In the genomic region with DNA sequence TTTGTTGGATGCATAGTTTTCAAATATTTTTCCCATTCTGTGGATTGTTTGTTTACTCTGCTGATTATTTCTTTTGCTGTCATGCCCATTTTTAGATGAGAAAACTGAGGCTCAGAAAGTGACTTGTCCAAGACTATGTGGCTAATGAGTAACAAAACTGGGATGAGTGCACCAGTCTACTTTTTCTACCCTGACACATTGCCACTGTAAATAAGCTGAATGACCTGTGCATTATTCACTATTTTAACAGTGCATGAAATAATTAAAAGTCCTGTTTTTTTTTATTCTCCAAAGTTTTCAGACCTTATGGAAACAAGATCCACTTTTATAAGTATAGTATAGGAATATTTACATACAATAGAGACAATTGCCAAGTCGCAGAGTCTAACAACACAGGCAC, we compare ENCODE assay signal across 38 cellular contexts. TPM values are rescaled to one million over a fixed set of nuclear protein-coding genes. Genes with fewer than 3 reads are reported as not detected.
"Had no signal": no experiment of that assay in that cellular context is flagged by ENCODE, and none has a peak within 500 bp of the region (broad histone marks: within the 10 kb centered on the region; RNA-seq: fewer than 3 reads in every experiment).

No MANE protein-coding gene starts in this region.

- H3K36me3 Mint-ChIP-seq: activated naive CD4-positive, alpha-beta T cell treated with anti-CD3 and anti-CD28 coated beads, Interleukin-2, amount 50 U/mL, for 72 hours; activated naive CD8-positive, alpha-beta T cell treated with anti-CD3 and anti-CD28 coated beads for 36 hours; WTC11 had no signal

- H3K4me1 Mint-ChIP-seq: activated CD4-positive, alpha-beta memory T cell treated with anti-CD3 and anti-CD28 coated beads, Interleukin-2, amount 10 ng/mL, durations not matched to agents 7 days and 5 days; activated CD4-positive, alpha-beta T cell treated with anti-CD3 and anti-CD28 coated beads for 36 hours; activated CD4-positive, alpha-beta T cell treated with anti-CD3 and anti-CD28 coated beads, Interleukin-2, amount 10 ng/mL, durations not matched to agents 7 days and 5 days; activated naive CD8-positive, alpha-beta T cell treated with anti-CD3 and anti-CD28 coated beads for 36 hours; activated T-helper 17 cell treated with anti-CD3 and anti-CD28 coated beads, Interleukin-2, amount 50 U/mL, for 72 hours had no signal

- ATAC-seq: activated CD4-positive, alpha-beta T cell treated with anti-CD3 and anti-CD28 coated beads for 36 hours; activated CD4-positive, CD25-positive, alpha-beta regulatory T cell treated with anti-CD3 and anti-CD28 coated beads, Interleukin-2, amount 50 U/mL, for 24 hours; activated CD8-positive, alpha-beta T cell treated with anti-CD3 and anti-CD28 coated beads, Interleukin-2, amount 10 ng/mL, durations not matched to agents 7 days and 5 days; activated naive CD4-positive, alpha-beta T cell treated with anti-CD3 and anti-CD28 coated beads, Interleukin-2, amount 50 U/mL, for 72 hours; activated T-cell treated with anti-CD3 and anti-CD28 coated beads, Interleukin-2, amount 50 U/mL, for 4 hours; activated T-cell treated with anti-CD3 and anti-CD28 coated beads, Interleukin-2, amount 50 U/mL, for 72 hours; activated T-helper 17 cell treated with anti-CD3 and anti-CD28 coated beads, Interleukin-2, amount 50 U/mL, for 72 hours; body of pancreas; WTC11 had no signal

- H3K9me3 Mint-ChIP-seq: activated CD4-positive, alpha-beta memory T cell treated with anti-CD3 and anti-CD28 coated beads, Interleukin-2, amount 10 ng/mL, durations not matched to agents 7 days and 5 days; activated CD4-positive, alpha-beta T cell treated with anti-CD3 and anti-CD28 coated beads, Interleukin-2, amount 10 ng/mL, durations not matched to agents 7 days and 5 days; activated naive CD4-positive, alpha-beta T cell treated with anti-CD3 and anti-CD28 coated beads for 36 hours; activated naive CD8-positive, alpha-beta T cell treated with anti-CD3 and anti-CD28 coated beads for 36 hours; activated T-cell treated with anti-CD3 and anti-CD28 coated beads, Interleukin-2, amount 50 U/mL, for 72 hours; activated T-helper 1 cell treated with anti-CD3 and anti-CD28 coated beads, Interleukin-12 subunit alpha, Interleukin-12 subunit beta, Interleukin-2, Interleukin-4 antibody, amounts not matched to agents 30 ng/mL and 10 ng/mL and 1 ng/mL, durations not matched to agents 14 hours and 24 hours and 36 hours; T-helper 1 cell treated with Interleukin-12 subunit alpha and Interleukin-12 subunit beta and Interleukin-4 antibody, amounts not matched to agents 30 μg/mL and 1 μg/mL, for 36 hours; T-helper 2 cell treated with Interferon-gamma antibody and Interleukin-4, amounts not matched to agents 5 μg/mL and 100 μg/mL, for 36 hours had no signal

- H3K27me3 ChIP-seq: adrenal gland, body of pancreas, brain microvascular endothelial cell, breast epithelium had no signal

- H3K4me1 ChIP-seq: adrenal gland, body of pancreas, breast epithelium had no signal

- H3K4me3 Mint-ChIP-seq: activated CD4-positive, alpha-beta memory T cell treated with anti-CD3 and anti-CD28 coated beads, Interleukin-2, amount 10 ng/mL, durations not matched to agents 7 days and 5 days; activated CD4-positive, alpha-beta T cell treated with anti-CD3 and anti-CD28 coated beads for 36 hours; activated CD4-positive, alpha-beta T cell treated with anti-CD3 and anti-CD28 coated beads, Interleukin-2, amount 10 ng/mL, durations not matched to agents 7 days and 5 days; activated CD8-positive, alpha-beta T cell treated with anti-CD3 and anti-CD28 coated beads, Interleukin-2, amount 10 ng/mL, durations not matched to agents 7 days and 5 days; activated naive CD4-positive, alpha-beta T cell treated with anti-CD3 and anti-CD28 coated beads for 36 hours; activated naive CD8-positive, alpha-beta T cell treated with anti-CD3 and anti-CD28 coated beads for 36 hours; activated T-cell treated with anti-CD3 and anti-CD28 coated beads, Interleukin-2, amount 50 U/mL, for 4 hours; activated T-cell treated with anti-CD3 and anti-CD28 coated beads, Interleukin-2, amount 50 U/mL, for 72 hours; activated T-helper 1 cell treated with anti-CD3 and anti-CD28 coated beads, Interleukin-12 subunit alpha, Interleukin-12 subunit beta, Interleukin-2, Interleukin-4 antibody, amounts not matched to agents 30 ng/mL and 10 ng/mL and 1 ng/mL, durations not matched to agents 14 hours and 24 hours and 36 hours; activated T-helper 17 cell treated with anti-CD3 and anti-CD28 coated beads, Interleukin-2, amount 50 U/mL, for 72 hours; T-helper 1 cell treated with Interleukin-12 subunit alpha and Interleukin-12 subunit beta and Interleukin-4 antibody, amounts not matched to agents 30 μg/mL and 1 μg/mL, for 36 hours; T-helper 2 cell treated with Interferon-gamma antibody and Interleukin-4, amounts not matched to agents 5 μg/mL and 100 μg/mL, for 36 hours; WTC11 had no signal

- DNase-seq: activated CD4-positive, alpha-beta memory T cell treated with anti-CD3 and anti-CD28 coated beads, Interleukin-2, amount 10 ng/mL, durations not matched to agents 7 days and 5 days; activated CD4-positive, alpha-beta T cell treated with anti-CD3 and anti-CD28 coated beads for 1 hour; activated CD4-positive, alpha-beta T cell treated with anti-CD3 and anti-CD28 coated beads for 36 hours; activated CD4-positive, alpha-beta T cell treated with anti-CD3 and anti-CD28 coated beads for 48 hours; activated CD4-positive, alpha-beta T cell treated with anti-CD3 and anti-CD28 coated beads, Interleukin-2, amount 10 ng/mL, durations not matched to agents 7 days and 5 days; activated CD4-positive, alpha-beta T cell treated with anti-CD3 and anti-CD28 coated beads, Interleukin-2, amount 50 U/mL, for 48 hours; activated CD4-positive, CD25-positive, alpha-beta regulatory T cell; activated CD8-positive, alpha-beta memory T cell treated with anti-CD3 and anti-CD28 coated beads for 24 hours; activated CD8-positive, alpha-beta memory T cell treated with anti-CD3 and anti-CD28 coated beads, Interleukin-2, amount 50 U/mL, for 4 hours; activated CD8-positive, alpha-beta T cell treated with anti-CD3 and anti-CD28 coated beads, Interleukin-2, amount 10 ng/mL, durations not matched to agents 7 days and 5 days; activated effector memory CD4-positive, alpha-beta T cell treated with anti-CD3 and anti-CD28 coated beads, Interleukin-2, amount 50 U/mL, for 16 hours; activated gamma-delta T cell treated with Interleukin-2 at 50 U/mL for 16 hours; activated naive CD4-positive, alpha-beta T cell; activated naive CD4-positive, alpha-beta T cell treated with anti-CD3 and anti-CD28 coated beads for 36 hours; activated naive CD4-positive, alpha-beta T cell treated with anti-CD3 and anti-CD28 coated beads, Interleukin-2, amount 50 U/mL, for 16 hours; activated naive CD8-positive, alpha-beta T cell treated with anti-CD3 and anti-CD28 coated beads for 36 hours; activated T-cell treated with anti-CD3 and anti-CD28 coated beads for 4 hours; activated T-cell treated with anti-CD3 and anti-CD28 coated beads, Interleukin-2, amount 50 U/mL, for 1 hour; activated T-cell treated with anti-CD3 and anti-CD28 coated beads, Interleukin-2, amount 50 U/mL, for 4 hours; activated T-cell treated with anti-CD3 and anti-CD28 coated beads, Interleukin-2, amount 50 U/mL, for 72 hours; adrenal gland; amniotic stem cell; aorta; body of pancreas; brain microvascular endothelial cell; central memory CD4-positive, alpha-beta T cell; T-helper 1 cell; T-helper 2 cell; T-helper 9 cell; WERI-Rb-1 had no signal

- H3K27me3 Mint-ChIP-seq: activated CD4-positive, alpha-beta memory T cell treated with anti-CD3 and anti-CD28 coated beads, Interleukin-2, amount 10 ng/mL, durations not matched to agents 7 days and 5 days; activated CD4-positive, alpha-beta T cell treated with anti-CD3 and anti-CD28 coated beads, Interleukin-2, amount 10 ng/mL, durations not matched to agents 7 days and 5 days had no signal

- H3K27ac ChIP-seq: adrenal gland, body of pancreas, brain microvascular endothelial cell, breast epithelium, WERI-Rb-1 had no signal

- H3K9me3 ChIP-seq: adrenal gland, body of pancreas, breast epithelium had no signal

- H3K27ac Mint-ChIP-seq: activated CD4-positive, alpha-beta memory T cell treated with anti-CD3 and anti-CD28 coated beads, Interleukin-2, amount 10 ng/mL, durations not matched to agents 7 days and 5 days; activated CD4-positive, alpha-beta T cell treated with anti-CD3 and anti-CD28 coated beads for 36 hours; activated CD4-positive, alpha-beta T cell treated with anti-CD3 and anti-CD28 coated beads, Interleukin-2, amount 10 ng/mL, durations not matched to agents 7 days and 5 days; activated CD8-positive, alpha-beta T cell treated with anti-CD3 and anti-CD28 coated beads, Interleukin-2, amount 10 ng/mL, durations not matched to agents 7 days and 5 days; activated naive CD4-positive, alpha-beta T cell treated with anti-CD3 and anti-CD28 coated beads for 36 hours; activated naive CD4-positive, alpha-beta T cell treated with anti-CD3 and anti-CD28 coated beads, Interleukin-2, amount 50 U/mL, for 72 hours; activated naive CD8-positive, alpha-beta T cell treated with anti-CD3 and anti-CD28 coated beads for 36 hours; activated T-cell treated with anti-CD3 and anti-CD28 coated beads, Interleukin-2, amount 50 U/mL, for 72 hours; activated T-helper 1 cell treated with anti-CD3 and anti-CD28 coated beads, Interleukin-12 subunit alpha, Interleukin-12 subunit beta, Interleukin-2, Interleukin-4 antibody, amounts not matched to agents 30 ng/mL and 10 ng/mL and 1 ng/mL, durations not matched to agents 14 hours and 24 hours and 36 hours; activated T-helper 17 cell treated with anti-CD3 and anti-CD28 coated beads, Interleukin-2, amount 50 U/mL, for 72 hours; T-helper 1 cell treated with Interleukin-12 subunit alpha and Interleukin-12 subunit beta and Interleukin-4 antibody, amounts not matched to agents 30 μg/mL and 1 μg/mL, for 36 hours; T-helper 2 cell treated with Interferon-gamma antibody and Interleukin-4, amounts not matched to agents 5 μg/mL and 100 μg/mL, for 36 hours; WTC11 had no signal

- H3K4me3 ChIP-seq: adrenal gland, body of pancreas, breast epithelium had no signal

- H3K36me3 ChIP-seq: adrenal gland, brain microvascular endothelial cell, breast epithelium, WERI-Rb-1 had no signal

RNA-seq across cellular contexts. Expression of gene HLX, which starts 45.1 kb away (rescaled TPM):
- total RNA-seq: activated CD8-positive, alpha-beta T cell treated with anti-CD3 and anti-CD28 coated beads, Interleukin-2, amount 10 ng/mL, durations not matched to agents 7 days and 5 days; activated naive CD8-positive, alpha-beta T cell treated with anti-CD3 and anti-CD28 coated beads for 36 hours; WTC11 had no signal
